8 cellular contexts compared by ENCODE assay signal in the genomic region with DNA sequence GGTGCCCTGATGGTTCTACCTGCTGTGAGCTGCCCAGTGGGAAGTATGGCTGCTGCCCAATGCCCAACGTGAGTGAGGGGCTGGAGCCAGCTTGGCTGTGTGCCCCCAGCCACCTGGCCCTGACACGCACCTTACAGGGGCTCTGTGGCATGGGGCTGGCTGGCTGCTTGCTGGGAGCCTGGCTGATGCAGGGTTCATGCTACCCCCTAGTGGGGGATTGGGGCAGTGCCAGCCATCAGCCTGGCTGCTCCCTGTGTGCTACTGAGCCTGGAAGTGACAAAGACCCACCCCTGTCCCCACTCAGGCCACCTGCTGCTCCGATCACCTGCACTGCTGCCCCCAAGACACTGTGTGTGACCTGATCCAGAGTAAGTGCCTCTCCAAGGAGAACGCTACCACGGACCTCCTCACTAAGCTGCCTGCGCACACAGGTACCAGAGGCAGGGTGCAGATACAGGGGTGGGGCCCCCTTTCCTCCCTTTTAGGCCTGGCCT. TPM values are rescaled to one million over a fixed set of nuclear protein-coding genes. Genes with fewer than 3 reads are reported as not detected.
DNase-seq lines count a peak whose midpoint lies in the region; ATAC-seq and TF ChIP-seq lines count a peak whose summit lies in the region.

No MANE protein-coding gene starts in this region.

- WGBS in endodermal cell (ENCODE audit: insufficient coverage in 1 of 2, insufficient read length in 1 of 2), 2 experiments, result 77 to 95% methylated on average over 4 to 6 of the region's 6 CpGs

- H3K9ac ChIP-seq in endodermal cell (ENCODE audit: extremely low read depth, low read length, poor library complexity, severe bottlenecking), result no peak overlapping the region

- no peak overlapping the region for H3K4me3 ChIP-seq in endodermal cell (ENCODE audit: low read length)

- H3K4me1 ChIP-seq in endodermal cell (ENCODE audit: control insufficient read depth, insufficient read depth, low read length), result no peaks in the 10 kb centered on the region

- no peak overlapping the region for H3K27ac ChIP-seq in endodermal cell (ENCODE audit: low read depth, low read length)

- no peak for ATAC-seq in stimulated activated memory B cell treated with anti-CD40 and anti-IgM and Interleukin-4, amounts not matched to agents 10 μg/mL and 1 μg/mL and 100 μg/mL, for 72 hours
- no peak for ATAC-seq in HG03439 (IDR thresholded peaks at IDR 0.05; ENCODE audit: unreplicated experiment)

- DNase-seq in SHP77 (lab: John Stamatoyannopoulos, UW) (peak; percentile 65 to 78), SHP77 treated with DMSO at 0.1 percent for 48 hours (lab: John Stamatoyannopoulos, UW) (no peak), NCI-H526 treated with DMSO at 0.1 percent for 48 hours (lab: John Stamatoyannopoulos, UW) (peak; percentile 22), endodermal cell (peak; percentile 96), myocyte (ENCODE audit: low read depth) (peak; percentile 65)
- DNase-seq in activated CD8-positive, alpha-beta memory T cell treated with anti-CD3 and anti-CD28 coated beads for 1 hour (ENCODE audit: extremely low read depth in 1 of 2, low read depth in 1 of 2), result peak; percentile 45 to 60

- no peak overlapping the region for H3K4me3 Mint-ChIP-seq in endodermal cell
- H3K4me3 Mint-ChIP-seq in stimulated activated memory B cell treated with anti-CD40 and anti-IgM and Interleukin-4, amounts not matched to agents 10 μg/mL and 1 μg/mL and 100 μg/mL, for 72 hours, result no peak overlapping the region

- TF ChIP-seq CTCF in endodermal cell (conservative IDR thresholded peaks at IDR 0.05), result peak; percentile 88

- H3K9me3 Mint-ChIP-seq in endodermal cell, result no peaks in the 10 kb centered on the region
- no peaks in the 10 kb centered on the region for H3K9me3 Mint-ChIP-seq in stimulated activated memory B cell treated with anti-CD40 and anti-IgM and Interleukin-4, amounts not matched to agents 10 μg/mL and 1 μg/mL and 100 μg/mL, for 72 hours

- H3K36me3 ChIP-seq in endodermal cell (ENCODE audit: control insufficient read depth, insufficient read depth, low read length), result peaks cover 25% of the 10 kb centered on the region

- peaks cover 19% of the 10 kb centered on the region for H3K36me3 Mint-ChIP-seq in endodermal cell (ENCODE audit: low read depth)
- H3K36me3 Mint-ChIP-seq in stimulated activated memory B cell treated with anti-CD40 and anti-IgM and Interleukin-4, amounts not matched to agents 10 μg/mL and 1 μg/mL and 100 μg/mL, for 72 hours, result peaks cover 43% of the 10 kb centered on the region

- peak overlapping the region; percentile 19 for H3K27ac Mint-ChIP-seq in endodermal cell
- H3K27ac Mint-ChIP-seq in stimulated activated memory B cell treated with anti-CD40 and anti-IgM and Interleukin-4, amounts not matched to agents 10 μg/mL and 1 μg/mL and 100 μg/mL, for 72 hours, result peak overlapping the region; percentile 28

- H3K27me3 ChIP-seq in endodermal cell (ENCODE audit: control insufficient read depth, insufficient read depth, low read length, poor library complexity, severe bottlenecking), result no peaks in the 10 kb centered on the region

- H3K9me3 ChIP-seq in endodermal cell (ENCODE audit: control insufficient read depth, low read length), result no peaks in the 10 kb centered on the region

- H3K4me1 Mint-ChIP-seq in endodermal cell, result peaks cover 5% of the 10 kb centered on the region
- peaks cover 71% of the 10 kb centered on the region for H3K4me1 Mint-ChIP-seq in stimulated activated memory B cell treated with anti-CD40 and anti-IgM and Interleukin-4, amounts not matched to agents 10 μg/mL and 1 μg/mL and 100 μg/mL, for 72 hours

- peaks cover 3% of the 10 kb centered on the region for H3K27me3 Mint-ChIP-seq in endodermal cell (ENCODE audit: insufficient read depth)
- H3K27me3 Mint-ChIP-seq in stimulated activated memory B cell treated with anti-CD40 and anti-IgM and Interleukin-4, amounts not matched to agents 10 μg/mL and 1 μg/mL and 100 μg/mL, for 72 hours, result no peaks in the 10 kb centered on the region

RNA-seq across cellular contexts. Expression of a gene that starts 5.7 kb away (rescaled TPM):
- total RNA-seq in endodermal cell, result 100 to 1,000 TPM; 178 to 205 TPM
- 96.8 TPM for polyA plus RNA-seq in endodermal cell (2013, experiment 1 of 2)
- 86.7 TPM for polyA plus RNA-seq in endodermal cell (2013, experiment 2 of 2)
- 337 and 394 TPM in 2 replicates for total RNA-seq in myocyte
- 460 TPM for polyA plus RNA-seq in myocyte (2012)

RNA-seq across cellular contexts. Expression of a gene that starts 12.9 kb away (rescaled TPM):
- total RNA-seq in endodermal cell (10 to 100 TPM; 45.7 to 51.9 TPM), myocyte (89.5 and 141 TPM in 2 replicates)
- 48.1 TPM for polyA plus RNA-seq in endodermal cell (2013, experiment 1 of 2)
- 43.2 TPM for polyA plus RNA-seq in endodermal cell (2013, experiment 2 of 2)
- 36.0 TPM for polyA plus RNA-seq in myocyte (2012)

RNA-seq across cellular contexts. Expression of a gene that starts 26.2 kb away (rescaled TPM):
- 100 to 1,000 TPM; 191 to 201 TPM for total RNA-seq in endodermal cell
- polyA plus RNA-seq in endodermal cell (2013, experiment 1 of 2), result 87.4 TPM
- 82.3 TPM for polyA plus RNA-seq in endodermal cell (2013, experiment 2 of 2)
- total RNA-seq in myocyte, result 80.8 and 84.0 TPM in 2 replicates
- polyA plus RNA-seq in myocyte (2012), result 117 TPM

RNA-seq across cellular contexts. Expression of a gene that starts 38.7 kb away (rescaled TPM):
- total RNA-seq in endodermal cell, result 1 to 10 TPM; 5.2 to 8.5 TPM
- polyA plus RNA-seq in endodermal cell (2013, experiment 1 of 2), result 12.8 TPM
- 10.6 TPM for polyA plus RNA-seq in endodermal cell (2013, experiment 2 of 2)
- 0.10 TPM in 1 of 2 replicates, not detected in the other for total RNA-seq in myocyte
- polyA plus RNA-seq in myocyte (2012), result 0.47 TPM

RNA-seq across cellular contexts. Expression of a gene that starts 42.4 kb away (rescaled TPM):
- total RNA-seq in endodermal cell (1 to 10 TPM; 1.0 to 2.1 TPM), myocyte (0.40 and 0.62 TPM in 2 replicates)
- 21.7 TPM for polyA plus RNA-seq in endodermal cell (2013, experiment 1 of 2)
- polyA plus RNA-seq in endodermal cell (2013, experiment 2 of 2), result 15.4 TPM
- polyA plus RNA-seq in myocyte (2012), result 0.86 TPM
